Comparison of ENCODE assay signal across 12 cellular contexts in genomic region chr15:72628249-72629067, GRCh38. TPM values are rescaled to one million over a fixed set of nuclear protein-coding genes. Genes with fewer than 3 reads are reported as not detected.
DNase-seq lines count a peak whose midpoint lies in the region; ATAC-seq and TF ChIP-seq lines count a peak whose summit lies in the region.
"Not testable (repeated sequence)": the region's sequence is repeated elsewhere in the genome, so short reads cannot be mapped to it uniquely, and the experiment has no call there.
"Had no signal": no experiment of that assay in that cellular context is flagged by ENCODE, and none has a peak within 500 bp of the region (broad histone marks: within the 10 kb centered on the region; RNA-seq: fewer than 3 reads in every experiment).

No MANE protein-coding gene starts in this region.

- not testable (repeated sequence) for H3K27me3 Mint-ChIP-seq in activated naive CD8-positive, alpha-beta T cell treated with anti-CD3 and anti-CD28 coated beads, Interleukin-2, amount 50 U/mL, for 24 hours; neural progenitor cell (ENCODE audit: insufficient read depth, low read depth)

- H3K4me1 ChIP-seq in HCT116 (ENCODE audit: control insufficient read depth in 1 of 2, insufficient read depth in 2 of 2, low read length in 2 of 2); OCI-LY1 (ENCODE audit: insufficient read depth, low read length, severe bottlenecking); neural progenitor cell; upper lobe of right lung: not testable (repeated sequence)

- not testable (repeated sequence) for H4K20me1 ChIP-seq in HCT116 (ENCODE audit: insufficient read depth); OCI-LY1 (ENCODE audit: insufficient read depth, low read length); neural progenitor cell (ENCODE audit: low read depth)

- CTCF ChIA-PET in HCT116 (lab: Charles Lee), result interaction anchor here (1.4 kb wide), 1 partner anchor 28 kb away, joined by 3 read pairs; no protein-coding TSS in a partner anchor

- not testable (repeated sequence) for H3F3A ChIP-seq in OCI-LY1 (ENCODE audit: insufficient read depth, low read length); neural progenitor cell (ENCODE audit: low read depth)

- not testable (repeated sequence) for H3K9me3 Mint-ChIP-seq in activated naive CD8-positive, alpha-beta T cell treated with anti-CD3 and anti-CD28 coated beads, Interleukin-2, amount 50 U/mL, for 24 hours; neural progenitor cell

- TF ChIP-seq POLR2A in HCT116 (IDR thresholded peaks at IDR 0.05; ENCODE audit: borderline replicate concordance, extremely low read depth, insufficient read depth, insufficient read length), result not testable (repeated sequence)

- not testable (repeated sequence) for H2AFZ ChIP-seq in HCT116 (ENCODE audit: low read depth, low read length, poor library complexity, severe bottlenecking); OCI-LY1 (ENCODE audit: low read length); neural progenitor cell (replicated peaks)

- H3K27me3 ChIP-seq in HCT116 (ENCODE audit: insufficient read depth, low read length); OCI-LY1 (ENCODE audit: insufficient read depth, low read length); WERI-Rb-1 (ENCODE audit: insufficient read depth, low read depth, severe bottlenecking); neural progenitor cell; upper lobe of right lung: not testable (repeated sequence)

- not testable (repeated sequence) for BruUV-seq in HCT116 (replicated peaks; lab: Mats Ljungman, UMichigan)

- intact Hi-C loops in HCT116 (cut with micrococcal nuclease); upper lobe of right lung (cut with DNase I): not testable (repeated sequence)

- H3K9me2 ChIP-seq in HCT116 (ENCODE audit: insufficient read depth); OCI-LY1 (ENCODE audit: low read depth, low read length): not testable (repeated sequence)

- H3K4me3 Mint-ChIP-seq in activated naive CD8-positive, alpha-beta T cell treated with anti-CD3 and anti-CD28 coated beads, Interleukin-2, amount 50 U/mL, for 24 hours; neural progenitor cell: not testable (repeated sequence)

- not testable (repeated sequence) for H3K9ac ChIP-seq in HCT116 (ENCODE audit: low read length); OCI-LY1 (ENCODE audit: low read length); neural progenitor cell

- not testable (repeated sequence) for TF ChIP-seq RAD21 in HCT116 (IDR thresholded peaks at IDR 0.05; ENCODE audit: low read depth)

- H3K4me3 ChIP-seq in HCT116 (replicated peaks in 1 of 2; ENCODE audit: low read depth in 1 of 2, low read length in 2 of 2); OCI-LY1 (ENCODE audit: low read depth, low read length, poor library complexity, severe bottlenecking); WERI-Rb-1 (ENCODE audit: low read depth, low read length); fibroblast of mammary gland (ENCODE audit: control insufficient read depth, low read depth, low read length); neural progenitor cell; upper lobe of right lung: not testable (repeated sequence)

- RAD21 ChIA-PET in HCT116 (lab: Charles Lee; ENCODE audit: low non-redundant PET in 1 of 2, low total read pairs in 2 of 2, uncharacterized antibody in 2 of 2, unreplicated experiment in 2 of 2), result not testable (repeated sequence)

- H3K27ac Mint-ChIP-seq in activated naive CD8-positive, alpha-beta T cell treated with anti-CD3 and anti-CD28 coated beads, Interleukin-2, amount 50 U/mL, for 24 hours; neural progenitor cell: not testable (repeated sequence)

- DNase-seq in ELF-1 (ENCODE audit: low read depth, low spot score), result peak; percentile 34
- DNase-seq in HCT116 (ENCODE audit: low read depth, low spot score); fibroblast of mammary gland (ENCODE audit: low read depth): not testable (repeated sequence)
- peak; percentile 40 for DNase-seq in WERI-Rb-1
- DNase-seq in activated naive CD8-positive, alpha-beta T cell treated with anti-CD3 and anti-CD28 coated beads, Interleukin-2, amount 50 U/mL, for 24 hours, result peak; percentile 12
- DNase-seq in neural progenitor cell (ENCODE audit: low spot score), result peak; percentile 24
- DNase-seq in upper lobe of right lung, result peak; percentile 52

- H3K27ac ChIP-seq in HCT116 (ENCODE audit: low read depth, low read length); OCI-LY1 (ENCODE audit: low read depth, low read length, poor library complexity, severe bottlenecking); WERI-Rb-1; neural progenitor cell; upper lobe of right lung: not testable (repeated sequence)

- peak in 2 of 3 experiments; percentile 45 to 50; a peak in 4 of 6 replicates for TF ChIP-seq CTCF in HCT116 (IDR thresholded peaks at IDR 0.05 in 2 of 3, conservative IDR thresholded peaks at IDR 0.05 in 1 of 3; ENCODE audit: borderline replicate concordance in 1 of 3, insufficient read depth in 1 of 3, low read depth in 2 of 3, low read length in 2 of 3)
- TF ChIP-seq CTCF in OCI-LY1 (IDR thresholded peaks at IDR 0.05; ENCODE audit: low read length), result peak; percentile 30; the same call in 1 of the 2 replicates
- peak; percentile 31; the same call in 1 of the 2 replicates for TF ChIP-seq CTCF in WERI-Rb-1 (IDR thresholded peaks at IDR 0.05; ENCODE audit: low read depth, low read length)
- peak; percentile 17 for TF ChIP-seq CTCF in fibroblast of mammary gland (conservative IDR thresholded peaks at IDR 0.05; ENCODE audit: control insufficient read depth, insufficient read depth, low read depth, low read length)
- peak; percentile 44 for TF ChIP-seq CTCF in neural progenitor cell (IDR thresholded peaks at IDR 0.05)
- TF ChIP-seq CTCF in upper lobe of right lung (IDR thresholded peaks at IDR 0.05), result not testable (repeated sequence)

- not testable (repeated sequence) for H3K79me2 ChIP-seq in HCT116 (ENCODE audit: insufficient read depth, low read length); OCI-LY1 (ENCODE audit: insufficient read depth, low read length); neural progenitor cell (ENCODE audit: low read depth)

- POLR2A ChIA-PET in HCT116 (lab: Charles Lee), result not testable (repeated sequence)

- not testable (repeated sequence) for H3K9me3 ChIP-seq in HCT116 (ENCODE audit: control insufficient read depth in 1 of 2, insufficient read depth in 1 of 2, low read depth in 1 of 2, low read length in 2 of 2); OCI-LY1 (ENCODE audit: low read length); WERI-Rb-1 (ENCODE audit: severe bottlenecking); neural progenitor cell (ENCODE audit: low read depth); upper lobe of right lung

- not testable (repeated sequence) for H3K36me3 ChIP-seq in HCT116 (ENCODE audit: control insufficient read depth in 1 of 2, insufficient read depth in 2 of 2, low read length in 2 of 2); OCI-LY1 (ENCODE audit: insufficient read depth, low read length); WERI-Rb-1; neural progenitor cell; upper lobe of right lung

- peak; percentile 97 for ATAC-seq in HCT116
- not testable (repeated sequence) for ATAC-seq in activated naive CD8-positive, alpha-beta T cell treated with anti-CD3 and anti-CD28 coated beads, Interleukin-2, amount 50 U/mL, for 24 hours
- ATAC-seq in upper lobe of right lung, result peak; percentile 17

- not testable (repeated sequence) for H3K4me1 Mint-ChIP-seq in activated naive CD8-positive, alpha-beta T cell treated with anti-CD3 and anti-CD28 coated beads, Interleukin-2, amount 50 U/mL, for 24 hours; neural progenitor cell

- H3K36me3 Mint-ChIP-seq in activated naive CD8-positive, alpha-beta T cell treated with anti-CD3 and anti-CD28 coated beads, Interleukin-2, amount 50 U/mL, for 24 hours (ENCODE audit: low read depth); neural progenitor cell: not testable (repeated sequence)

- not testable (repeated sequence) for H3K4me2 ChIP-seq in HCT116 (ENCODE audit: low read length); OCI-LY1 (ENCODE audit: low read length); neural progenitor cell

RNA-seq across cellular contexts. Expression of gene GOLGA6B, which starts 26.0 kb away (rescaled TPM):
- total RNA-seq in HCT116 (2021; ENCODE audit: unreplicated experiment) (0.10 TPM), neural progenitor cell (ENCODE audit: low replicate concordance) (not detected in 2 replicates), upper lobe of right lung (not detected)
- polyA plus RNA-seq in HCT116 (2012), result 0.03 TPM in 1 of 2 replicates, not detected in the other
- total RNA-seq: G401, hepatocyte, lung, renal cortical epithelial cell had no signal
- polyA plus RNA-seq: hepatocyte, lung had no signal

RNA-seq across cellular contexts. Expression of gene HIGD2B, which starts 57.5 kb away (rescaled TPM):
- total RNA-seq in HCT116 (2021; ENCODE audit: unreplicated experiment), result 0.27 TPM
- polyA plus RNA-seq in HCT116 (2012), result not detected in 2 replicates
- total RNA-seq in neural progenitor cell (ENCODE audit: low replicate concordance), result not detected in 2 replicates
- not detected for total RNA-seq in upper lobe of right lung
- total RNA-seq: G401, hepatocyte, lung had no signal
- polyA plus RNA-seq: hepatocyte, lung had no signal

RNA-seq across cellular contexts. Expression of gene BBS4, which starts 57.5 kb away (rescaled TPM):
- total RNA-seq in HCT116 (2021; ENCODE audit: unreplicated experiment) (10.0 TPM), neural progenitor cell (ENCODE audit: low replicate concordance) (54.1 and 57.5 TPM in 2 replicates), upper lobe of right lung (18.1 TPM)
- polyA plus RNA-seq in HCT116 (2012), result 5.8 and 7.6 TPM in 2 replicates
